ENCODE assay signal across 11 cellular contexts in genomic region chr14:42633504-42634095, GRCh38.
A peak's percentile ranks its signal among the peaks of the same experiment; 100 is the strongest.
DNase-seq lines count a peak whose midpoint lies in the region; TF ChIP-seq lines count a peak whose summit lies in the region.
"Had no signal": no experiment of that assay in that cellular context is flagged by ENCODE, and none has a peak within 500 bp of the region (broad histone marks: within the 10 kb centered on the region; RNA-seq: fewer than 3 reads in every experiment).

No MANE protein-coding gene starts in this region.

- H2AFZ ChIP-seq in H9 (ENCODE audit: low read length), result no peak overlapping the region

- no peaks in the 10 kb centered on the region; the same call in 1 of the 2 replicates for H3K4me1 ChIP-seq in H9 (ENCODE audit: insufficient read depth, low read length)

- H3K23me2 ChIP-seq in H9 (ENCODE audit: insufficient read length, low read depth, low read length, poor library complexity, severe bottlenecking), result no peaks in the 10 kb centered on the region

- H3K9me3 ChIP-seq in H9 (ENCODE audit: control insufficient read depth, low read depth, low read length), result no peaks in the 10 kb centered on the region
- H3K9me3 ChIP-seq: BLaER1 had no signal

- no peaks in the 10 kb centered on the region for H3K27me3 Mint-ChIP-seq in H9 (ENCODE audit: low read depth)
- H3K27me3 Mint-ChIP-seq: CD4-positive, CD25-positive, alpha-beta regulatory T cell had no signal

- no peak overlapping the region for H2BK5ac ChIP-seq in H9 (ENCODE audit: insufficient read length, low read length)

- H2BK12ac ChIP-seq in H9 (ENCODE audit: insufficient read length, low read depth, low read length), result no peak overlapping the region

- H3K79me2 ChIP-seq in H9 (ENCODE audit: insufficient read depth, low read length), result no peaks in the 10 kb centered on the region

- no peak overlapping the region for H3K4me3 Mint-ChIP-seq in H9
- H3K4me3 Mint-ChIP-seq: CD4-positive, CD25-positive, alpha-beta regulatory T cell had no signal

- in situ Hi-C loops in SK-MEL-5 (cut with HindIII; ENCODE audit: low pct_unique_long_range_greater_than_20kb, low sequenced_read_pairs), result no loop called here

- H4K8ac ChIP-seq in H9 (replicated peaks; ENCODE audit: insufficient read length, low read depth, low read length), result no peak overlapping the region

- H3K27ac Mint-ChIP-seq in H9, result no peak overlapping the region
- H3K27ac Mint-ChIP-seq: CD4-positive, CD25-positive, alpha-beta regulatory T cell had no signal

- H3K4ac ChIP-seq in H9 (ENCODE audit: low read depth, low read length), result no peak overlapping the region

- no peak overlapping the region for H3K14ac ChIP-seq in H9 (ENCODE audit: insufficient read depth, low read length)

- H2BK20ac ChIP-seq in H9 (ENCODE audit: low read depth, low read length, poor library complexity, severe bottlenecking), result no peak overlapping the region

- no peaks in the 10 kb centered on the region for H3K36me3 Mint-ChIP-seq in H9 (ENCODE audit: insufficient read depth in 1 of 3, low read depth in 3 of 3)
- H3K36me3 Mint-ChIP-seq: CD4-positive, CD25-positive, alpha-beta regulatory T cell had no signal

- no peak overlapping the region for H2AK5ac ChIP-seq in H9 (ENCODE audit: insufficient read length, low read length)

- no peak overlapping the region for H3K56ac ChIP-seq in H9 (ENCODE audit: insufficient read length, low read depth, low read length)

- no peak overlapping the region for H3K27ac ChIP-seq in H9 (ENCODE audit: insufficient read length, low read depth, low read length)
- H3K27ac ChIP-seq: BLaER1 had no signal

- H4K20me1 ChIP-seq in H9 (ENCODE audit: control insufficient read depth, insufficient read depth, insufficient read length), result no peaks in the 10 kb centered on the region
- H4K20me1 ChIP-seq: BLaER1 had no signal

- H3K9ac ChIP-seq in H9 (ENCODE audit: extremely low read depth, insufficient read length, low read length), result no peak overlapping the region
- H3K9ac ChIP-seq: BLaER1 had no signal

- no peak overlapping the region for H3K18ac ChIP-seq in H9 (ENCODE audit: insufficient read length, low read depth, low read length)

- H3K79me1 ChIP-seq in H9 (ENCODE audit: insufficient read depth, low read depth, low read length, poor library complexity, severe bottlenecking), result no peaks in the 10 kb centered on the region

- peak; percentile 46 for DNase-seq in COLO829 (ENCODE audit: low spot score)
- peak; percentile 87 for DNase-seq in SK-MEL-5 (ENCODE audit: low read depth, low spot score)
- peak; percentile 11 for DNase-seq in globus pallidus (ENCODE audit: low spot score)
- DNase-seq in superior temporal gyrus (ENCODE audit: extremely low spot score), result peak; percentile 22
- DNase-seq in A172 (ENCODE audit: low spot score), result no peak
- DNase-seq in H9, result no peak
- DNase-seq in posterior cingulate gyrus, result no peak
- DNase-seq: AML-193; CD4-positive, CD25-positive, alpha-beta regulatory T cell; DMS79 had no signal

- H4K5ac ChIP-seq in H9 (ENCODE audit: insufficient read length, low read depth, low read length), result no peak overlapping the region

- no peak overlapping the region for H3K23ac ChIP-seq in H9 (ENCODE audit: insufficient read length, low read depth, low read length)

- no peak overlapping the region for H3K4me2 ChIP-seq in H9 (ENCODE audit: insufficient read depth, insufficient read length, low read length)
- H3K4me2 ChIP-seq: BLaER1 had no signal

- no peak overlapping the region for H2BK15ac ChIP-seq in H9 (ENCODE audit: low read depth, low read length)

- no peak overlapping the region for H3T11ph ChIP-seq in H9 (ENCODE audit: low read length)

- H3K4me1 Mint-ChIP-seq in H9, result peaks cover 4 to 7% of the 10 kb centered on the region in 2 experiments
- H3K4me1 Mint-ChIP-seq: CD4-positive, CD25-positive, alpha-beta regulatory T cell had no signal

- H2BK120ac ChIP-seq in H9 (ENCODE audit: low read depth, low read length, poor library complexity, severe bottlenecking), result no peak overlapping the region

- no peak for TF ChIP-seq CTCF in H9 (conservative IDR thresholded peaks at IDR 0.05)

- no peaks in the 10 kb centered on the region for H3K9me3 Mint-ChIP-seq in H9

- H4K91ac ChIP-seq in H9 (ENCODE audit: insufficient read length, low read depth, low read length), result no peak overlapping the region

- intact Hi-C loops in posterior cingulate gyrus (cut with DNase I), result no loop called here

- no CpG with 5 or more reads among the region's 6 CpGs for WGBS in H9 (ENCODE audit: extremely low coverage, insufficient read length, low lambda C conversion rate)

- H3K27me3 ChIP-seq in H9 (ENCODE audit: insufficient read depth, low read length), result no peaks in the 10 kb centered on the region
- H3K27me3 ChIP-seq: BLaER1 had no signal

Comparison
In these comparisons a context has a peak if more than half of its experiments do, and no peak if none do; other contexts are left out.
1. DNase-seq: peak in COLO829 (single experiment), SK-MEL-5 (single experiment), globus pallidus (single experiment) and superior temporal gyrus (single experiment); none in A172 (single experiment), H9 (single experiment) and posterior cingulate gyrus (0 of 10).